Comparison of ENCODE assay signal across 31 cellular contexts in the genomic region with DNA sequence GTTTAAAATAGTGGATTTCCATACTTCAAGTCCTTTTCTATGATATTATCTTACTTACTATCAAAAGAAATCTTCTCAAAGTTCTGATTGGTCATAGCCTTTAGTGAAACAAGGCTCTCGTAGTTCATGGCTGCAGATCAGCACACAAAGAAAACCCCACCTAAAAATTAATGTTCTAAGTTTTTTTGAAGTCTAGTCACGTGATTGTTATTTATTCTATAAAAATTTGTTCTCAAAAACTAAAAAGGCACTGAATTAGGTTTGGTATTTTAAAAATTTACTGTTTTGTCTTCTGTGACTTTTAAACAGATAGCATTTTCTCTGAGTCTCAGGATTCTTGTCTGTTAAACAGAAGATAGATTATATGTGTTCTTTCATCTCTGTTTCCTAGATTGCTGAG.
"Had no signal": no experiment of that assay in that cellular context is flagged by ENCODE, and none has a peak within 500 bp of the region (broad histone marks: within the 10 kb centered on the region; RNA-seq: fewer than 3 reads in every experiment).

No MANE protein-coding gene starts in this region.

- H2AFZ ChIP-seq: neural progenitor cell, parathyroid adenoma had no signal

- H3K27ac ChIP-seq: neural progenitor cell, ovary, parathyroid adenoma, psoas muscle, skin epidermis, spleen, suprapubic skin, thoracic aorta, thyroid gland, tibial nerve, upper lobe of left lung, vagina had no signal

- FAIRE-seq: urothelium cell line had no signal

- ATAC-seq: naive thymus-derived CD4-positive, alpha-beta T cell; natural killer cell; psoas muscle; right cardiac atrium; sciatic nerve; stimulated activated memory B cell treated with anti-CD40 and anti-IgM and Interleukin-4, amounts not matched to agents 10 μg/mL and 1 μg/mL and 100 μg/mL, for 72 hours; stimulated activated naive CD8-positive, alpha-beta T cell treated with anti-CD3 and anti-CD28 coated beads, Interleukin-15, amount 100 ng/mL, for 72 hours; stimulated activated naive CD8-positive, alpha-beta T cell treated with anti-CD3 and anti-CD28 coated beads, Interleukin-15, Interleukin-2, amounts not matched to agents 100 U/mL and 50 U/mL, for 24 hours had no signal

- H3K9ac ChIP-seq: neural progenitor cell, parathyroid adenoma had no signal

- H3K9me3 ChIP-seq: ovary, psoas muscle, suprapubic skin, thoracic aorta, thyroid gland, tibial nerve, upper lobe of left lung, vagina had no signal

- H3K79me2 ChIP-seq: parathyroid adenoma had no signal

- DNase-seq: naive thymus-derived CD4-positive, alpha-beta T cell; natural killer cell; occipital lobe; ovary; posterior cingulate gyrus; psoas muscle; right cardiac atrium; spleen; stimulated activated CD4-positive, alpha-beta T cell treated with anti-CD3 and anti-CD28 coated beads, Interleukin-12 subunit alpha, Interleukin-12 subunit beta, amount 100 ng/mL, for 4 hours; stimulated activated CD4-positive, alpha-beta T cell treated with anti-CD3 and anti-CD28 coated beads, Interleukin-1b, Interleukin-23, amount 100 ng/mL, for 48 hours; stimulated activated CD4-positive, alpha-beta T cell treated with anti-CD3 and anti-CD28 coated beads, Interleukin-4, amount 100 ng/mL, for 1 hour; stimulated activated CD4-positive, alpha-beta T cell treated with anti-CD3 and anti-CD28 coated beads, Interleukin-4, amount 100 ng/mL, for 4 hours; stimulated activated CD8-positive, alpha-beta memory T cell treated with anti-CD3 and anti-CD28 coated beads, Interleukin-4, amount 100 ng/mL, for 48 hours; stimulated activated naive CD4-positive, alpha-beta T cell; stimulated activated naive CD8-positive, alpha-beta T cell treated with anti-CD3 and anti-CD28 coated beads, Interleukin-15, amount 100 ng/mL, for 72 hours; stimulated activated naive CD8-positive, alpha-beta T cell treated with anti-CD3 and anti-CD28 coated beads, Interleukin-15, Interleukin-2, amounts not matched to agents 100 U/mL and 50 U/mL, for 24 hours; substantia nigra; thyroid gland; trophoblast cell; upper lobe of left lung had no signal

- H3K4me2 ChIP-seq: neural progenitor cell, smooth muscle cell had no signal

- H3K36me3 ChIP-seq: neural progenitor cell, ovary, spleen, suprapubic skin, thoracic aorta, thyroid gland, tibial nerve, upper lobe of left lung, vagina had no signal

- H3K4me1 ChIP-seq: parathyroid adenoma, psoas muscle, spleen, suprapubic skin, upper lobe of left lung, vagina had no signal

- H3K27me3 ChIP-seq: ovary, spleen, suprapubic skin, thyroid gland, tibial nerve, upper lobe of left lung, vagina had no signal

- H3K4me3 ChIP-seq: neural progenitor cell, ovary, psoas muscle, skin epidermis, smooth muscle cell, spleen, suprapubic skin, thoracic aorta, thyroid gland, tibial nerve, upper lobe of left lung, vagina had no signal
